ENCODE assay signal across 8 cellular contexts in the genomic region with DNA sequence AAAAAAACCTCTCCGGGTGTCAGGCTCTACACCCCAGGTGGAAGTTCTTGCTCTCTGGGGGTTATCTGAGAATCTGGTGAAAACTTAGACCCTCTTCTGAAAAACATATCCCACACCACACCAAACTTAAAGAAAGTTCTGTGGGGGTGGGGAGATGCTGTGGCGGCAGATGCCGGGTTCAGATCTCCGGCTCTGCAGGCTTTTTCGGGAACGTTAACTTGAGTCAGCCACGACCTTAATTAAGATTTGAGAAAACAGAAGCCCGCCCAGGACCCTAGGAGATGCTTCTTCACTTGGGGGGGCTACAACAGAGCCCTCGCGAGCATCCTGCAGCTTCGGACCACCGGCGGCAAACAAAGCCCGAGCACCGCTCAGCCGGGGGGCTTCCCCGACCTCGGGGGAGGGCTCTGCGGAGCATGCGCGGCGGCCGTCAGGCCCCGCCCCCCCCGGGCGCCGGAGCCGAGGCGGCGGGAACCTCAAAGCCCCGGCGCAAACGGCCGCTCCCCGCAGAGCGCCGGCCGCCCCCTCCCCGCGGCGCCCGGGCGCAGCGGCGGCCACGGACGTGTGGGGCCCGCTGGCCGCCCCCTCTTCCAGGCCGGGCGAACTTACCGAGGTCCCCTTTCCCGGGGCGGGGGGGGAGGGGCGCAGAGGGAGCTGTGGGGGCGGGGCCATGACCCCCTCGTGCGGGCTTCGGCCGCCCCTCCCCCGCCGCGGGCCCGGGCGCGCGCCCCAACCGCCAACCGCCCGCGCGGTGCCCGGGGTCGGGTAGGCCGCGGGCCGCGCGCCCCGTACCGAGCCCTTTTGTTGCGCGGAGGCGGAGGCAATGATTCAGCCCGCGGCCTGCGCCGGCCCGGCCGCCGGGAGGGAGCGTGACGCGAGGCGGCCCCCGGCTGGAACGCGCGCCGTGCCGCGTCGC. TPM values are rescaled to one million over a fixed set of nuclear protein-coding genes. Genes with fewer than 3 reads are reported as not detected.
DNase-seq lines count a peak whose midpoint lies in the region; ATAC-seq, FAIRE-seq and TF ChIP-seq lines count a peak whose summit lies in the region.

No MANE protein-coding gene starts in this region.

- peak; percentile 12 for ATAC-seq in K562

- peak overlapping the region; percentile 92 for H3K27ac ChIP-seq in K562 (ENCODE audit: extremely low read depth, low read depth, low read length)
- H3K27ac ChIP-seq in smooth muscle cell (ENCODE audit: low read depth): peak overlapping the region; percentile 91

- no TSS peak for BruUV-seq in K562 (replicated peaks; lab: Mats Ljungman, UMichigan)

- in situ Hi-C loops in K562 (cut with MboI): no loop called here

- H3K27me3 ChIP-seq in K562 (ENCODE audit: control insufficient read depth in 2 of 2, insufficient read depth in 2 of 2, low read length in 2 of 2): no peaks in the 10 kb centered on the region; a peak in 1 of 5 replicates
- no peaks in the 10 kb centered on the region for H3K27me3 ChIP-seq in smooth muscle cell (ENCODE audit: low read depth)

- TF ChIP-seq CTCF in AG10803 (conservative IDR thresholded peaks at IDR 0.05; ENCODE audit: low read length) (no peak), K562 (IDR thresholded peaks at IDR 0.05 in 2 of 3, conservative IDR thresholded peaks at IDR 0.05 in 1 of 3; ENCODE audit: insufficient read depth in 2 of 3, low read depth in 1 of 3, low read length in 3 of 3) (no peak), smooth muscle cell (IDR thresholded peaks at IDR 0.05; ENCODE audit: borderline replicate concordance, insufficient read depth, poor library complexity, severe bottlenecking) (no peak)

- intact Hi-C loops in K562 (cut with micrococcal nuclease): loop anchor here (5.0 kb wide), 1 partner anchor 50 kb away; no protein-coding TSS in a partner anchor

- no peak for DNase-seq in AG10803 (ENCODE audit: low read depth)
- peak; percentile 39 for DNase-seq in HPDE6-E6E7 (ENCODE audit: extremely low spot score)
- peak; percentile 40 for DNase-seq in T-helper 9 cell
- peak; percentile 74 to 94 (median 92) for DNase-seq in K562 (ENCODE audit: extremely low read depth in 1 of 4, low spot score in 3 of 4)
- DNase-seq in smooth muscle cell (lab: John Stamatoyannopoulos, UW; ENCODE audit: unreplicated experiment): peak; percentile 51
- DNase-seq in superior temporal gyrus (ENCODE audit: extremely low spot score): no peak

- H2AFZ ChIP-seq in K562 (ENCODE audit: low read depth, low read length) (peak overlapping the region; percentile 47; the same call in 1 of the 2 replicates), smooth muscle cell (ENCODE audit: low read depth) (peak overlapping the region; percentile 87)

- H3K4me2 ChIP-seq in K562 (ENCODE audit: insufficient read depth, low read length) (peak overlapping the region; percentile 84), smooth muscle cell (peak overlapping the region; percentile 99)

- H3K4me1 ChIP-seq in K562 (replicated peaks in 1 of 2; ENCODE audit: control insufficient read depth in 2 of 2, insufficient read depth in 2 of 2, low read length in 2 of 2): peaks cover 24 to 46% of the 10 kb centered on the region in 2 experiments; a peak in 4 of 5 replicates
- H3K4me1 ChIP-seq in smooth muscle cell (ENCODE audit: low read depth): peaks cover 34% of the 10 kb centered on the region

- H3K36me3 ChIP-seq in K562 (ENCODE audit: control insufficient read depth, insufficient read depth, low read length): peaks cover 49% of the 10 kb centered on the region
- H3K36me3 ChIP-seq in smooth muscle cell (ENCODE audit: low read depth): no peaks in the 10 kb centered on the region

- H4K20me1 ChIP-seq in K562 (replicated peaks; ENCODE audit: control insufficient read depth, insufficient read depth, low read length): peaks cover 27% of the 10 kb centered on the region
- peaks cover 49% of the 10 kb centered on the region for H4K20me1 ChIP-seq in smooth muscle cell (ENCODE audit: low read depth)

- WGBS in K562 (ENCODE audit: insufficient coverage, low coverage, missing lambda C conversion rate): under 1% methylated on average over 23 of the region's 103 CpGs
- 1% methylated on average over 27 of the region's 103 CpGs for WGBS in smooth muscle cell (ENCODE audit: low lambda C conversion rate)

- CTCF ChIA-PET in K562 (lab: Yijun Ruan, JAX; ENCODE audit: low intra/inter-chr PET ratio): no interaction called here

- H3K9ac ChIP-seq in K562 (ENCODE audit: insufficient read depth in 1 of 2, low read depth in 2 of 2, low read length in 2 of 2) (peak overlapping the region; percentile 95 to 97), smooth muscle cell (ENCODE audit: low read depth) (peak overlapping the region; percentile 83)

- peaks cover 76% of the 10 kb centered on the region for H3K79me2 ChIP-seq in K562 (ENCODE audit: control insufficient read depth, insufficient read depth, low read length)
- H3K79me2 ChIP-seq in smooth muscle cell (ENCODE audit: low read depth): peaks cover 49% of the 10 kb centered on the region

- POLR2A ChIA-PET in K562 (lab: Yijun Ruan, JAX): interaction anchor here (0.7 to 2.2 kb wide), 6 partner anchors 8 to 835 kb away, joined by 3 to 13 read pairs (median 6); no protein-coding TSS in a partner anchor

- TF ChIP-seq POLR2A in GM19099 (IDR thresholded peaks at IDR 0.05; ENCODE audit: extremely low read depth, insufficient read length, low read depth): peak; percentile 52
- TF ChIP-seq POLR2A in K562 (conservative IDR thresholded peaks at IDR 0.05): no peak

- no peak for TF ChIP-seq EP300 in K562 (IDR thresholded peaks at IDR 0.05; ENCODE audit: low read length)

- H3K4me3 ChIP-seq in AG10803 (ENCODE audit: low read length): peak overlapping the region; percentile 81
- peak overlapping the region; percentile 97 for H3K4me3 ChIP-seq in K562
- H3K4me3 ChIP-seq in iPS-18c (ENCODE audit: insufficient read depth, low read depth, low read length): peak overlapping the region; percentile 82
- peak overlapping the region; percentile 80 for H3K4me3 ChIP-seq in smooth muscle cell

- TF ChIP-seq RAD21 in K562 (CRISPR knock-in tag; conservative IDR thresholded peaks at IDR 0.05 in 1 of 2, IDR thresholded peaks at IDR 0.05 in 1 of 2): no peak

- H3F3A ChIP-seq in smooth muscle cell (ENCODE audit: low read depth): peaks cover 11% of the 10 kb centered on the region

- no peak for FAIRE-seq in K562 (lab: Jason Lieb, UNC)

- H3K9me1 ChIP-seq in K562 (ENCODE audit: control insufficient read depth, insufficient read depth, low read length): peaks cover under 1% of the 10 kb centered on the region

- H3K9me3 ChIP-seq in K562 (replicated peaks; ENCODE audit: control insufficient read depth, insufficient read depth, low read depth, low read length) (no peaks in the 10 kb centered on the region), iPS-18c (ENCODE audit: control insufficient read depth, insufficient read depth, low read length) (no peaks in the 10 kb centered on the region), smooth muscle cell (replicated peaks; ENCODE audit: low read depth) (no peaks in the 10 kb centered on the region)

TF ChIP-seq in K562, 482 proteins besides CTCF, POLR2A, EP300 and RAD21 (continues in another document):
- no peak for TF ChIP-seq CBX8 (IDR thresholded peaks at IDR 0.05; ENCODE audit: borderline replicate concordance, extremely low read depth, low read depth, low read length, poor library complexity, severe bottlenecking)
- no peak for TF ChIP-seq CHCHD3 (CRISPR knock-in tag; IDR thresholded peaks at IDR 0.05)
- TF ChIP-seq POLR2H (tag; IDR thresholded peaks at IDR 0.05; ENCODE audit: low read depth): peak; percentile 59; the same call in 1 of the 2 replicates
- TF ChIP-seq SAFB2 (IDR thresholded peaks at IDR 0.05; ENCODE audit: borderline replicate concordance, low read depth, low read length, severe bottlenecking): no peak
- peak; percentile 67 for TF ChIP-seq TAF1 (IDR thresholded peaks at IDR 0.05; ENCODE audit: control insufficient read depth, extremely low read depth, insufficient read depth, low read length, severe bottlenecking)
- TF ChIP-seq, protein P1, sequence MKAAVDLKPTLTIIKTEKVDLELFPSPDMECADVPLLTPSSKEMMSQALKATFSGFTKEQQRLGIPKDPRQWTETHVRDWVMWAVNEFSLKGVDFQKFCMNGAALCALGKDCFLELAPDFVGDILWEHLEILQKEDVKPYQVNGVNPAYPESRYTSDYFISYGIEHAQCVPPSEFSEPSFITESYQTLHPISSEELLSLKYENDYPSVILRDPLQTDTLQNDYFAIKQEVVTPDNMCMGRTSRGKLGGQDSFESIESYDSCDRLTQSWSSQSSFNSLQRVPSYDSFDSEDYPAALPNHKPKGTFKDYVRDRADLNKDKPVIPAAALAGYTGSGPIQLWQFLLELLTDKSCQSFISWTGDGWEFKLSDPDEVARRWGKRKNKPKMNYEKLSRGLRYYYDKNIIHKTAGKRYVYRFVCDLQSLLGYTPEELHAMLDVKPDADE (conservative IDR thresholded peaks at IDR 0.05; ENCODE audit: control insufficient read depth, low read depth, low read length): peak; percentile 17; the same call in 1 of the 2 replicates
- 0 out of 2 replicates have a peak, but pooled peaks have one; percentile 67 for TF ChIP-seq SMAD4 (CRISPR knock-in tag; conservative IDR thresholded peaks at IDR 0.05)
- peak; percentile 55; the same call in 1 of the 2 replicates for TF ChIP-seq ZFX (CRISPR knock-in tag; IDR thresholded peaks at IDR 0.05)
- TF ChIP-seq ASH1L (IDR thresholded peaks at IDR 0.05; ENCODE audit: borderline replicate concordance, low read depth, partially characterized antibody): no peak
- TF ChIP-seq NRF1 (conservative IDR thresholded peaks at IDR 0.05 in 1 of 2, IDR thresholded peaks at IDR 0.05 in 1 of 2): peak; percentile 53 to 59

RNA-seq across cellular contexts. Expression of a gene that starts 2.0 kb away (rescaled TPM):
- total RNA-seq in K562 (2011; cell fraction: chromatin; rRNA removed; ENCODE audit: low replicate concordance): 86.3 and 153 TPM in 2 replicates
- total RNA-seq in K562 (2011; cell fraction: nucleolus; rRNA removed): 101 and 112 TPM in 2 replicates
- total RNA-seq in K562 (2011; cell fraction: nucleoplasm; rRNA removed): 95.8 and 102 TPM in 2 replicates
- total RNA-seq in K562 (2014; rRNA removed) (111 and 116 TPM in 2 replicates), K562 (2014; rRNA removed; fragmentation: Illumina TruSeq; extraction: Trizol) (108 and 111 TPM in 2 replicates), K562 (2015; rRNA removed; fragmentation: Illumina TruSeq; extraction: Trizol) (116 and 117 TPM in 2 replicates), K562 (2021) (258 and 292 TPM in 2 replicates), smooth muscle cell (35.2 and 44.5 TPM in 2 replicates)
- polyA plus RNA-seq in K562 (2011; rRNA removed) (59.5 and 105 TPM in 2 replicates), K562 (2014; fragmentation: Illumina TruSeq; extraction: Trizol) (209 and 213 TPM in 2 replicates), K562 (2014; fragmentation: Nextera tagmentation; extraction: Ambion mirVana) (100 to 1,000 TPM in 1 of 2 experiments, 10 to 100 TPM in 1; 31.8 to 203 TPM), K562 (2014; rRNA removed) (135 and 139 TPM in 2 replicates), smooth muscle cell (21.2 and 28.0 TPM in 2 replicates)
- polyA plus RNA-seq in K562 (2011; cell fraction: cytosol; rRNA removed): 92.9 and 111 TPM in 2 replicates
- polyA plus RNA-seq in K562 (2011; cell fraction: nucleus; rRNA removed): 136 and 155 TPM in 2 replicates
- polyA plus RNA-seq in K562 (2012): 151 and 181 TPM in 2 replicates
- polyA minus RNA-seq in K562 (2011; rRNA and poly(A)+ RNA removed): 69.1 and 75.9 TPM in 2 replicates
- polyA minus RNA-seq in K562 (2011; cell fraction: cytosol; rRNA and poly(A)+ RNA removed): 121 and 149 TPM in 2 replicates
- 21.8 and 35.7 TPM in 2 replicates for polyA minus RNA-seq in K562 (2011; cell fraction: nucleus; rRNA and poly(A)+ RNA removed)

Comparison
In these comparisons a context has a peak if more than half of its experiments do, and no peak if none do; other contexts are left out.
1. DNase-seq: peak in HPDE6-E6E7 (single experiment), T-helper 9 cell (single experiment), K562 (4 of 4) and smooth muscle cell (single experiment); none in AG10803 (single experiment) and superior temporal gyrus (single experiment).
2. Peak in every context shown above with its lines, with median percentiles within 50 percentile points of each other: H3K4me3 ChIP-seq.